ENCODE assay signal across 13 cellular contexts in genomic region chr1:207031632-207032258, GRCh38. TPM values are rescaled to one million over a fixed set of nuclear protein-coding genes. Genes with fewer than 3 reads are reported as not detected.
DNase-seq lines count a peak whose midpoint lies in the region; ATAC-seq, FAIRE-seq and TF ChIP-seq lines count a peak whose summit lies in the region.
"Had no signal": no experiment of that assay in that cellular context is flagged by ENCODE, and none has a peak within 500 bp of the region (broad histone marks: within the 10 kb centered on the region; RNA-seq: fewer than 3 reads in every experiment).

No MANE protein-coding gene starts in this region.

- H3K4me1 Mint-ChIP-seq in T-helper 2 cell treated with Interferon-gamma antibody and Interleukin-4, amounts not matched to agents 5 μg/mL and 100 μg/mL, for 36 hours (ENCODE audit: low read depth) = no peaks in the 10 kb centered on the region
- H3K4me1 Mint-ChIP-seq in T-helper 17 cell = peaks cover 3% of the 10 kb centered on the region
- H3K4me1 Mint-ChIP-seq: CD8-positive, alpha-beta memory T cell had no signal

- CTCF ChIA-PET in RWPE1 (lab: Yijun Ruan, JAX) = interaction anchor here (1.3 to 1.6 kb wide), 2 partner anchors 50 kb away, joined by 5 read pairs; no protein-coding TSS in a partner anchor

- POLR2A ChIA-PET in RWPE1 (lab: Yijun Ruan, JAX; ENCODE audit: low non-redundant PET) = interaction anchor here (1.1 to 1.5 kb wide), 4 partner anchors 11 to 43 kb away, joined by 4 to 9 read pairs (median 6); partner anchors contain the start of gene YOD1

- H3K36me3 ChIP-seq in HUES6 (ENCODE audit: control insufficient read depth, insufficient read depth, low read length) (no peaks in the 10 kb centered on the region), gastrocnemius medialis (no peaks in the 10 kb centered on the region)

- H3K36me3 Mint-ChIP-seq in T-helper 2 cell treated with Interferon-gamma antibody and Interleukin-4, amounts not matched to agents 5 μg/mL and 100 μg/mL, for 36 hours (ENCODE audit: low read depth) = no peaks in the 10 kb centered on the region
- peaks cover 4% of the 10 kb centered on the region for H3K36me3 Mint-ChIP-seq in T-helper 17 cell (ENCODE audit: low read depth)
- H3K36me3 Mint-ChIP-seq: CD8-positive, alpha-beta memory T cell had no signal

- peak; percentile 72 to 74 for ATAC-seq in gastrocnemius medialis
- ATAC-seq in T-helper 17 cell = no peak

- peak; percentile 84 for FAIRE-seq in islet of Langerhans (lab: Jason Lieb, UNC)

- in situ Hi-C loops in gastrocnemius medialis (cut with MboI; ENCODE audit: low sequenced_read_pairs in 4 of 4) = no loop called here

- no peak overlapping the region for H3K9ac ChIP-seq in HUES6 (ENCODE audit: low read length)

- H3K27me3 Mint-ChIP-seq in T-helper 2 cell treated with Interferon-gamma antibody and Interleukin-4, amounts not matched to agents 5 μg/mL and 100 μg/mL, for 36 hours (ENCODE audit: low read depth) = peaks cover 65% of the 10 kb centered on the region
- peaks cover 81% of the 10 kb centered on the region for H3K27me3 Mint-ChIP-seq in T-helper 17 cell

- H3K27ac ChIP-seq in HUES6 (ENCODE audit: low read depth, low read length) (no peak overlapping the region), RWPE1 (peak overlapping the region; percentile 97), gastrocnemius medialis (no peak overlapping the region)

- no peak for TF ChIP-seq POLR2A in gastrocnemius medialis (IDR thresholded peaks at IDR 0.05)

- H3K4me3 ChIP-seq in HUES6 (ENCODE audit: low read depth, low read length) (0 out of 2 replicates have a peak overlapping the region, but pooled peaks have one; percentile 1), gastrocnemius medialis (no peak overlapping the region)

- no peak overlapping the region for H3K27ac Mint-ChIP-seq in T-helper 2 cell treated with Interferon-gamma antibody and Interleukin-4, amounts not matched to agents 5 μg/mL and 100 μg/mL, for 36 hours
- H3K27ac Mint-ChIP-seq in T-helper 17 cell = no peak overlapping the region
- H3K27ac Mint-ChIP-seq: CD8-positive, alpha-beta memory T cell; dendritic cell treated with granulocyte-macrophage colony-stimulating factor and Interleukin-4, amounts not matched to agents 40 ng/mL and 50 ng/mL, for 4 days had no signal

- no peak overlapping the region for H3K4me3 Mint-ChIP-seq in T-helper 2 cell treated with Interferon-gamma antibody and Interleukin-4, amounts not matched to agents 5 μg/mL and 100 μg/mL, for 36 hours
- no peak overlapping the region for H3K4me3 Mint-ChIP-seq in T-helper 17 cell
- H3K4me3 Mint-ChIP-seq: CD8-positive, alpha-beta memory T cell; dendritic cell treated with granulocyte-macrophage colony-stimulating factor and Interleukin-4, amounts not matched to agents 40 ng/mL and 50 ng/mL, for 4 days had no signal

- intact Hi-C loops in gastrocnemius medialis (cut with DNase I; ENCODE audit: low total_unique reads) = loop anchor here (10.0 kb wide), 1 partner anchor 53 kb away; the partner anchor contains the start of gene C4BPB

- peaks cover 36% of the 10 kb centered on the region for H3K4me1 ChIP-seq in HUES6 (ENCODE audit: control insufficient read depth, insufficient read depth, low read length)
- peaks cover 7 to 15% of the 10 kb centered on the region in 2 donors for H3K4me1 ChIP-seq in gastrocnemius medialis

- no peaks in the 10 kb centered on the region for H3K9me3 Mint-ChIP-seq in T-helper 2 cell treated with Interferon-gamma antibody and Interleukin-4, amounts not matched to agents 5 μg/mL and 100 μg/mL, for 36 hours
- H3K9me3 Mint-ChIP-seq: CD8-positive, alpha-beta memory T cell; dendritic cell treated with granulocyte-macrophage colony-stimulating factor and Interleukin-4, amounts not matched to agents 40 ng/mL and 50 ng/mL, for 4 days had no signal

- DNase-seq in RWPE1 (ENCODE audit: low spot score) (no peak), gastrocnemius medialis (no peak), SW 1271 (lab: John Stamatoyannopoulos, UW) (no peak), T-helper 17 cell (no peak), DMS79 treated with DMSO at 0.1 percent for 48 hours (lab: John Stamatoyannopoulos, UW) (no peak)
- DNase-seq in T-helper 2 cell treated with Interferon-gamma antibody and Interleukin-4, amounts not matched to agents 5 μg/mL and 100 μg/mL, for 36 hours (ENCODE audit: low spot score) = no peak
- DNase-seq: activated CD4-positive, alpha-beta T cell treated with anti-CD3 and anti-CD28 coated beads, Interleukin-2, amount 50 U/mL, for 48 hours; activated naive CD4-positive, alpha-beta T cell treated with anti-CD3 and anti-CD28 coated beads, Interleukin-2, amount 50 U/mL, for 16 hours; CD8-positive, alpha-beta memory T cell had no signal

- H3K9me3 ChIP-seq in HUES6 (ENCODE audit: control insufficient read depth, insufficient read depth, low read depth, low read length) (no peaks in the 10 kb centered on the region), gastrocnemius medialis (no peaks in the 10 kb centered on the region), T-helper 17 cell (ENCODE audit: control insufficient read depth, low read length, poor library complexity, severe bottlenecking) (no peaks in the 10 kb centered on the region)

- H3K27me3 ChIP-seq in HUES6 (ENCODE audit: control insufficient read depth, insufficient read depth, low read length) = no peaks in the 10 kb centered on the region
- H3K27me3 ChIP-seq in gastrocnemius medialis = no peaks in the 10 kb centered on the region

- no peak for TF ChIP-seq CTCF in RWPE1 (conservative IDR thresholded peaks at IDR 0.05; ENCODE audit: low read depth)
- TF ChIP-seq CTCF in gastrocnemius medialis (IDR thresholded peaks at IDR 0.05 in 4 of 5, conservative IDR thresholded peaks at IDR 0.05 in 1 of 5) = no peak

RNA-seq across cellular contexts. Expression of gene C1orf116, which starts 0.8 kb away (rescaled TPM):
- 1 to 10 TPM in 1 of 4 donors, under 1 TPM in 3; 0.46 to 1.1 (median 0.65) TPM for total RNA-seq in gastrocnemius medialis
- 1 to 10 TPM in 1 of 2 donors, under 1 TPM in 1; 0.22 to 2.7 TPM for total RNA-seq in T-helper 17 cell
- total RNA-seq: CD8-positive, alpha-beta memory T cell had no signal

RNA-seq across cellular contexts. Expression of gene YOD1, which starts 19.3 kb away (rescaled TPM):
- total RNA-seq in gastrocnemius medialis (1 to 10 TPM; 3.0 to 6.7 (median 6.2) TPM), T-helper 17 cell (10 to 100 TPM in 1 of 2 donors, 1 to 10 TPM in 1; 8.3 to 14.4 TPM)

RNA-seq across cellular contexts. Expression of gene PFKFB2, which starts 21.3 kb away (rescaled TPM):
- total RNA-seq in gastrocnemius medialis (10 to 100 TPM; 35.5 to 40.3 (median 37.6) TPM), T-helper 17 cell (1 to 10 TPM; 1.7 to 2.0 TPM)

RNA-seq across cellular contexts. Expression of gene C4BPB, which starts 56.9 kb away (rescaled TPM):
- total RNA-seq in gastrocnemius medialis (under 1 TPM in 2 of 4 donors, not detected in 2; 0.46 to 0.62 TPM), T-helper 17 cell (under 1 TPM in 1 of 2 donors, not detected in 1; 0.27 TPM)
- total RNA-seq: myocyte had no signal

Comparison
In these comparisons a context has a peak if more than half of its experiments do, and no peak if none do; other contexts are left out.
1. RNA of gene PFKFB2, which starts 21.3 kb away (total RNA-seq): 35.5 to 40.3 TPM in gastrocnemius medialis; 1.7 to 2.0 TPM in T-helper 17 cell; every median in the first group is over 10 times any median in the second.